ENCODE assay signal across 8 cellular contexts in genomic region chr1:155277896-155278688, GRCh38.
A peak's percentile ranks its signal among the peaks of the same experiment; 100 is the strongest.
DNase-seq lines count a peak whose midpoint lies in the region; ATAC-seq and TF ChIP-seq lines count a peak whose summit lies in the region.

No MANE protein-coding gene starts in this region.

- H3K4me3 ChIP-seq in GM12865 (ENCODE audit: low read depth, low read length) (peak overlapping the region; percentile 66), brain microvascular endothelial cell (ENCODE audit: low read depth, low read length) (peak overlapping the region; percentile 58)

- in situ Hi-C loops in brain microvascular endothelial cell (cut with HindIII; ENCODE audit: low pct_ligation_motif_present, low sequenced_read_pairs) = no loop called here

- ATAC-seq in GM19351 (IDR thresholded peaks at IDR 0.05; ENCODE audit: unreplicated experiment) = no peak
- ATAC-seq in HG02973 (IDR thresholded peaks at IDR 0.05; ENCODE audit: unreplicated experiment) = no peak

- DNase-seq in GM12865 (ENCODE audit: low read depth) = peak; percentile 68
- peak; percentile 71 for DNase-seq in NCI-H146 treated with DMSO at 0.1 percent for 48 hours (lab: John Stamatoyannopoulos, UW; ENCODE audit: unreplicated experiment)
- peak; percentile 36 for DNase-seq in UCSD-AML1 (lab: John Stamatoyannopoulos, UW; ENCODE audit: unreplicated experiment)
- no peak for DNase-seq in brain microvascular endothelial cell
- peak; percentile 64 for DNase-seq in kidney tubule cell (ENCODE audit: low spot score)
- peak; percentile 59 for DNase-seq in stimulated activated CD4-positive, alpha-beta T cell treated with anti-CD3 and anti-CD28 coated beads, Interleukin-2, amount 100 ng/mL, for 4 hours (ENCODE audit: low read depth)

- H3K27me3 ChIP-seq in brain microvascular endothelial cell (replicated peaks) = no peaks in the 10 kb centered on the region

- no peaks in the 10 kb centered on the region for H3K36me3 ChIP-seq in brain microvascular endothelial cell (replicated peaks)

- H3K27ac ChIP-seq in brain microvascular endothelial cell = no peak overlapping the region

- peak; percentile 46 for TF ChIP-seq CTCF in GM12865 (IDR thresholded peaks at IDR 0.05; ENCODE audit: insufficient read depth, low read depth, low read length, missing control alignments)
- TF ChIP-seq CTCF in brain microvascular endothelial cell (IDR thresholded peaks at IDR 0.05; ENCODE audit: low read depth, low read length, missing control alignments) = peak; percentile 49
